In genomic region chr20:52312131-52312729, GRCh38 we compare ENCODE assay signal across 8 cellular contexts.
DNase-seq lines count a peak whose midpoint lies in the region; ATAC-seq and TF ChIP-seq lines count a peak whose summit lies in the region.

No MANE protein-coding gene starts in this region.

- peaks cover 6% of the 10 kb centered on the region for H3K36me3 Mint-ChIP-seq in T-helper 17 cell (ENCODE audit: low read depth)

- TF ChIP-seq CTCF in AG09319 (IDR thresholded peaks at IDR 0.05; ENCODE audit: low read depth, low read length) = peak; percentile 75

- peaks cover 15% of the 10 kb centered on the region for H3K4me1 Mint-ChIP-seq in T-helper 17 cell

- peaks cover 7% of the 10 kb centered on the region for H3K27me3 Mint-ChIP-seq in T-helper 17 cell

- no peak overlapping the region for H3K4me3 Mint-ChIP-seq in T-helper 17 cell

- peak; percentile 5 for DNase-seq in AG09319 (ENCODE audit: extremely low read depth, low read depth)
- peak; percentile 5 to 57 for DNase-seq in NCI-H1930 (lab: John Stamatoyannopoulos, UW)
- peak in 2 of 3 donors; percentile 13 to 42 for DNase-seq in T-helper 17 cell
- peak; percentile 55 for DNase-seq in central memory CD4-positive, alpha-beta T cell
- peak; percentile 57 for DNase-seq in kidney tubule cell (ENCODE audit: low spot score)
- DNase-seq in stimulated activated CD4-positive, alpha-beta T cell treated with anti-CD3 and anti-CD28 coated beads, TNF-alpha, amount 100 ng/mL, for 48 hours (ENCODE audit: low read depth in 3 of 3) = peak in 2 of 3 donors; percentile 30 to 52

- no peaks in the 10 kb centered on the region for H3K9me3 ChIP-seq in T-helper 17 cell (ENCODE audit: control insufficient read depth, low read length, poor library complexity, severe bottlenecking)

- no peak overlapping the region for H3K27ac Mint-ChIP-seq in T-helper 17 cell

- ATAC-seq in GM18861 (IDR thresholded peaks at IDR 0.05; ENCODE audit: unreplicated experiment) = peak; percentile 69
- peak; percentile 81 for ATAC-seq in T-helper 17 cell
- ATAC-seq in HG03108 (IDR thresholded peaks at IDR 0.05; ENCODE audit: unreplicated experiment) = no peak

Comparison
In these comparisons a context has a peak if more than half of its experiments do, and no peak if none do; other contexts are left out.
1. DNase-seq: peak in every context shown above with its lines; median percentile 57 in kidney tubule cell; 55 in central memory CD4-positive, alpha-beta T cell; 41 in stimulated activated CD4-positive, alpha-beta T cell treated with anti-CD3 and anti-CD28 coated beads, TNF-alpha, amount 100 ng/mL, for 48 hours; 31 in NCI-H1930; 28 in T-helper 17 cell; 5 in AG09319.